Comparison of ENCODE assay signal across 20 cellular contexts in the genomic region with DNA sequence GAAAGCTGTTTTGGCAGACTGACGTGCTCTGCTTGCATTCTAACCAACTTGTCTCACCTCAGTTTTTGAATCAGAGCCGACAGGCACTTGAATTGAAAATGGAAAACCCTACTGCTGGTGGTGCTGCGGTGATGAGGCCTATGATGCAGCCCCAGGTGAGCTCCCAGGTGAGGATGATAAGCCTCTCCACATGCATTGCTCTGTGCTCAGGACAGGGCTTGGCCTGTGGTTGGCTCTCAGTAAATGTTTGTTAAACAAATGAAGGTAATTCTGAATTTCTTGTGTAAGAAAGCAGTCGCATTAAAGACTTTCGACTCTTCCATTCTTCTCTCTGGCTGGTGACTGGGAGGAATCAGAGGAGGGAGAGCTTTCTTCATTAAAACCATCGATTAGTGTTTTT.
"Had no signal": no experiment of that assay in that cellular context is flagged by ENCODE, and none has a peak within 500 bp of the region (broad histone marks: within the 10 kb centered on the region; RNA-seq: fewer than 3 reads in every experiment).

No MANE protein-coding gene starts in this region.

- DNase-seq: activated CD4-positive, alpha-beta T cell treated with anti-CD3 and anti-CD28 coated beads, Interleukin-2, amount 10 ng/mL, durations not matched to agents 24 days and 14 days; activated CD8-positive, alpha-beta memory T cell treated with anti-CD3 and anti-CD28 coated beads, Interleukin-2, amount 50 U/mL, for 4 hours; activated gamma-delta T cell treated with Interleukin-2 at 50 U/mL for 16 hours; activated T-cell treated with anti-CD3 and anti-CD28 coated beads, Interleukin-2, amount 50 U/mL, for 48 hours; amniotic stem cell; effector CD4-positive, alpha-beta T cell; esophagus squamous epithelium; heart right ventricle; left ventricle myocardium inferior; mammary epithelial cell; mucosa of descending colon; naive B cell; right cardiac atrium; stimulated activated CD4-positive, alpha-beta T cell treated with anti-CD3 and anti-CD28 coated beads, Interleukin-2, amount 100 ng/mL, for 48 hours; T-helper 1 cell; T-helper 9 cell; upper lobe of right lung had no signal

- H3K27ac Mint-ChIP-seq: activated CD4-positive, alpha-beta T cell treated with anti-CD3 and anti-CD28 coated beads, Interleukin-2, amount 10 ng/mL, durations not matched to agents 24 days and 14 days; neural progenitor cell had no signal

- H3K27me3 Mint-ChIP-seq: activated CD4-positive, alpha-beta T cell treated with anti-CD3 and anti-CD28 coated beads, Interleukin-2, amount 10 ng/mL, durations not matched to agents 24 days and 14 days; naive B cell had no signal

- ATAC-seq: activated naive CD4-positive, alpha-beta T cell treated with anti-CD3 and anti-CD28 coated beads, Interleukin-2, amount 50 U/mL, for 72 hours; heart right ventricle; mucosa of descending colon; upper lobe of right lung had no signal

- H3K27me3 ChIP-seq: esophagus squamous epithelium, heart right ventricle, neural progenitor cell, upper lobe of right lung had no signal

- H3K4me3 Mint-ChIP-seq: activated CD4-positive, alpha-beta T cell treated with anti-CD3 and anti-CD28 coated beads, Interleukin-2, amount 10 ng/mL, durations not matched to agents 24 days and 14 days; naive B cell; neural progenitor cell had no signal

- H3K9me3 Mint-ChIP-seq: activated CD4-positive, alpha-beta T cell treated with anti-CD3 and anti-CD28 coated beads, Interleukin-2, amount 10 ng/mL, durations not matched to agents 24 days and 14 days; activated naive CD4-positive, alpha-beta T cell treated with anti-CD3 and anti-CD28 coated beads, Interleukin-2, amount 50 U/mL, for 72 hours; naive B cell; neural progenitor cell had no signal

- H3K4me3 ChIP-seq: esophagus squamous epithelium, heart right ventricle, left ventricle myocardium inferior, mucosa of descending colon, neural progenitor cell, prostate gland, upper lobe of right lung had no signal

- H3K27ac ChIP-seq: esophagus squamous epithelium, left ventricle myocardium inferior, neural progenitor cell, prostate gland, upper lobe of right lung had no signal

- H3K9me3 ChIP-seq: esophagus squamous epithelium, heart right ventricle, left ventricle myocardium inferior, mucosa of descending colon, prostate gland, upper lobe of right lung had no signal

- H3K4me1 ChIP-seq: esophagus squamous epithelium, prostate gland, upper lobe of right lung had no signal
